8 cellular contexts compared by ENCODE assay signal in the genomic region with DNA sequence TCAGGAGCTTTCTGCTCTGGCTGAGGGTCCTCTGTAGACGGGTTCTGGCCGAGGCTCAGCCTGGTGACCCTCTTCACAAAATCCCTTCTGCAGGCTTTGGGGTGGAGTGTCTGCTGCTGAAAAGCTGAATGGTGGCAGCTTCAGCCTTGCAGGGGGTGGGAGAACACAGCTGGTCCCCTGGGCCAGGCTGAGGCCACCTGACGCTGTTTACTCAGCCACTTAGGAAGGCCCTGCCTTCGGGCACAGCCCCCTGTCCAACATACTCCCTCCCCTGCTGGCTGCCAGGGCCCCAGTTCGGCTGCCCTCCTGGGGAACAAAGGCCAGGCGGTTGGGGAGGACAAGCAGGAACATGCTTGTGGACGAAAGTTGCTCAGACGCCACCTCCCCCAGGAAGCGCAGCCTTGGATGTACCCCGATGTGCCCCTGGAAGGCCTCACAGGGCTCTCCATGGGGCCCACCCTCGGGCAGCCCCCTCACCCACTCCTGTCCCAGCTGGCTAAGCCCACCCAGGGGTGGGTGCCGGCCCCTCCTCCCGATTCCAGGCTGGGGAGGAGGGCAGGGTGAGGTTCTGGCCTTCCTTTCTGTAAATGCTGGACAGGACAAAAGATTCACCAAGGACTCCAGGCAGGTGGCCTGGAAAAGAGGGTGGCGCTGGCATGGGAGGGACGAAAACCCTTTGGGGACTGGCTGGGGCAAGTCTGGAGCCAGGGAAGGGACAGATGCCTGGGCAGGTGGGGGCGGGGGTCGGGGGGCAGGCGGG. TPM values are rescaled to one million over a fixed set of nuclear protein-coding genes. Genes with fewer than 3 reads are reported as not detected.
DNase-seq lines count a peak whose midpoint lies in the region; ATAC-seq and TF ChIP-seq lines count a peak whose summit lies in the region.

A gene (minus strand): TSS at position 130 of the 760 bp plus-strand sequence. CDS start 271 bp downstream, outside the sequence.

- ATAC-seq in Right ventricle myocardium superior (ENCODE audit: poor library complexity) = no peak
- no peak for ATAC-seq in Right ventricle myocardium inferior
- peak; percentile 30 for ATAC-seq in body of pancreas
- no peak for ATAC-seq in HG02763 (IDR thresholded peaks at IDR 0.05; ENCODE audit: unreplicated experiment)

- WGBS in body of pancreas, 2 donors = 69 to 76% methylated on average over 4 to 17 of the region's 18 CpGs
- 89 to 91% methylated on average over 13 of the region's 18 CpGs for WGBS in mesodermal cell (ENCODE audit: insufficient coverage in 2 of 2), 2 experiments
- WGBS in urinary bladder = 77% methylated on average over 18 of the region's 18 CpGs

- DNase-seq in Right ventricle myocardium superior (peak; percentile 17), Right ventricle myocardium inferior (ENCODE audit: missing footprints) (no peak), body of pancreas (peak in 3 of 4 donors; percentile 59 to 76 (median 71)), SIG-M5 treated with dmso at 0.1 percent for 504 hours (lab: John Stamatoyannopoulos, UW; ENCODE audit: unreplicated experiment) (no peak), NK-92 (lab: John Stamatoyannopoulos, UW; ENCODE audit: unreplicated experiment) (no peak)

- H3K4me3 ChIP-seq in body of pancreas (peak within 1 kb of the TSS in 1 of 2 donors; percentile 10), mesodermal cell (ENCODE audit: extremely low read depth, insufficient read depth, low read length, poor library complexity, severe bottlenecking) (no peak within 1 kb of the TSS), urinary bladder (ENCODE audit: low read depth, low read length) (peak within 1 kb of the TSS; percentile 69)

- H3K36me3 ChIP-seq in body of pancreas (replicated peaks in 1 of 2; ENCODE audit: insufficient read depth in 1 of 2, low read depth in 2 of 2) = no peaks in the 10 kb centered on the region
- H3K36me3 ChIP-seq in mesodermal cell (ENCODE audit: control insufficient read depth, insufficient read depth, low read length) = no peaks in the 10 kb centered on the region
- H3K36me3 ChIP-seq in urinary bladder (ENCODE audit: insufficient read depth) = no peaks in the 10 kb centered on the region

- H3K27ac ChIP-seq in body of pancreas (peak within 1 kb of the TSS; percentile 7 to 71 (median 56)), mesodermal cell (ENCODE audit: low read depth, low read length, severe bottlenecking) (peak within 1 kb of the TSS; percentile 85), urinary bladder (ENCODE audit: low read depth) (peak within 1 kb of the TSS; percentile 75)

- no peaks in the 10 kb centered on the region for H3K9me3 ChIP-seq in body of pancreas
- no peaks in the 10 kb centered on the region for H3K9me3 ChIP-seq in mesodermal cell (ENCODE audit: control insufficient read depth, low read length)

- peaks cover 41% of the 10 kb centered on the region for H3K4me1 ChIP-seq in body of pancreas
- H3K4me1 ChIP-seq in mesodermal cell (ENCODE audit: control insufficient read depth, insufficient read depth, low read length, poor library complexity, severe bottlenecking) = peaks cover 29% of the 10 kb centered on the region
- H3K4me1 ChIP-seq in urinary bladder (ENCODE audit: insufficient read depth) = no peaks in the 10 kb centered on the region

- intact Hi-C loops in Right ventricle myocardium superior (cut with DNase I) = no loop called here
- intact Hi-C loops in Right ventricle myocardium inferior (cut with DNase I) = no loop called here
- intact Hi-C loops in body of pancreas (cut with DNase I) = no loop called here

- H3K27me3 ChIP-seq in body of pancreas = no peaks in the 10 kb centered on the region

- no peak for TF ChIP-seq CTCF in body of pancreas (IDR thresholded peaks at IDR 0.05)

- peak in 2 of 3 donors; percentile 16 to 46 for TF ChIP-seq POLR2A in body of pancreas (IDR thresholded peaks at IDR 0.05)

RNA-seq across cellular contexts. Expression of the gene that starts here (rescaled TPM):
- total RNA-seq in Right ventricle myocardium superior = 1.8 TPM
- 3.0 TPM for total RNA-seq in Right ventricle myocardium inferior
- 10 to 100 TPM; 11.2 to 15.5 TPM for total RNA-seq in body of pancreas
- 1.5 TPM for polyA plus RNA-seq in mesodermal cell (2013, experiment 1 of 2)
- 1.4 TPM for polyA plus RNA-seq in mesodermal cell (2013, experiment 2 of 2)
- 5.8 TPM for total RNA-seq in urinary bladder
- 17.7 TPM for polyA plus RNA-seq in urinary bladder

Comparison
In these comparisons a context has a peak if more than half of its experiments do, and no peak if none do; other contexts are left out.
1. DNase-seq: peak in Right ventricle myocardium superior (single experiment) and body of pancreas (3 of 4); none in Right ventricle myocardium inferior (single experiment), SIG-M5 treated with dmso at 0.1 percent for 504 hours (single experiment) and NK-92 (single experiment).
2. Peak in every context shown above with its lines, with median percentiles within 50 percentile points of each other: H3K27ac ChIP-seq.